Comparison of ENCODE assay signal across 9 cellular contexts in genomic region chr15:95669146-95669922, GRCh38.
DNase-seq lines count a peak whose midpoint lies in the region; ATAC-seq and TF ChIP-seq lines count a peak whose summit lies in the region.
"Had no signal": no experiment of that assay in that cellular context is flagged by ENCODE, and none has a peak within 500 bp of the region (broad histone marks: within the 10 kb centered on the region; RNA-seq: fewer than 3 reads in every experiment).

No MANE protein-coding gene starts in this region.

- no peaks in the 10 kb centered on the region for H3K9me3 Mint-ChIP-seq in GM23338
- no peaks in the 10 kb centered on the region for H3K9me3 Mint-ChIP-seq in activated T-helper 2 cell treated with anti-CD3 and anti-CD28 coated beads, Interferon-gamma antibody, Interleukin-2, Interleukin-4, amounts not matched to agents 10 μg/mL and 5 μg/mL and 100 μg/mL, durations not matched to agents 14 hours and 24 hours and 36 hours

- no peaks in the 10 kb centered on the region for H4K20me1 ChIP-seq in GM23338 (replicated peaks; ENCODE audit: insufficient read depth)

- no peaks in the 10 kb centered on the region for H3K9me2 ChIP-seq in GM23338 (ENCODE audit: insufficient read depth)

- intact Hi-C loops in activated T-helper 2 cell treated with anti-CD3 and anti-CD28 coated beads, Interferon-gamma antibody, Interleukin-2, Interleukin-4, amounts not matched to agents 10 μg/mL and 5 μg/mL and 100 μg/mL, durations not matched to agents 14 hours and 24 hours and 36 hours (cut with micrococcal nuclease): no loop called here

- no peak overlapping the region for H3K27ac ChIP-seq in GM23338 (ENCODE audit: low read depth)
- H3K27ac ChIP-seq in muscle layer of duodenum (ENCODE audit: low read length): peak overlapping the region; percentile 42

- H3K27ac Mint-ChIP-seq in GM23338: no peak overlapping the region
- H3K27ac Mint-ChIP-seq in activated T-helper 2 cell treated with anti-CD3 and anti-CD28 coated beads, Interferon-gamma antibody, Interleukin-2, Interleukin-4, amounts not matched to agents 10 μg/mL and 5 μg/mL and 100 μg/mL, durations not matched to agents 14 hours and 24 hours and 36 hours: no peak overlapping the region

- no peaks in the 10 kb centered on the region for H3K27me3 ChIP-seq in GM06990 (replicated peaks; ENCODE audit: control insufficient read depth, insufficient read depth, low read length)
- no peaks in the 10 kb centered on the region for H3K27me3 ChIP-seq in GM23338 (ENCODE audit: insufficient read depth)
- no peaks in the 10 kb centered on the region for H3K27me3 ChIP-seq in muscle layer of duodenum (ENCODE audit: low read depth, low read length)

- H3K4me1 ChIP-seq in GM23338 (ENCODE audit: insufficient read depth): peaks cover 4% of the 10 kb centered on the region
- peaks cover 0 to 7% of the 10 kb centered on the region in 2 donors for H3K4me1 ChIP-seq in muscle layer of duodenum (ENCODE audit: control insufficient read depth in 1 of 2, insufficient read depth in 2 of 2, low read length in 2 of 2)

- H3K79me2 ChIP-seq in GM23338 (replicated peaks; ENCODE audit: insufficient read depth): no peaks in the 10 kb centered on the region

- no peak overlapping the region for H3K4me3 Mint-ChIP-seq in GM23338
- peak overlapping the region; percentile 37 for H3K4me3 Mint-ChIP-seq in activated T-helper 2 cell treated with anti-CD3 and anti-CD28 coated beads, Interferon-gamma antibody, Interleukin-2, Interleukin-4, amounts not matched to agents 10 μg/mL and 5 μg/mL and 100 μg/mL, durations not matched to agents 14 hours and 24 hours and 36 hours (ENCODE audit: low read depth)

- no peaks in the 10 kb centered on the region for H3K9me3 ChIP-seq in muscle layer of duodenum (ENCODE audit: control insufficient read depth in 1 of 2, low read length in 2 of 2)

- peak; percentile 54; the same call in 2 of the 3 replicates for ATAC-seq in GM23338

- DNase-seq in GM06990 (ENCODE audit: extremely low read depth, insufficient read length): peak; percentile 21
- DNase-seq in GM23338 (ENCODE audit: low spot score): peak; percentile 12
- DNase-seq in activated T-helper 2 cell treated with anti-CD3 and anti-CD28 coated beads, Interferon-gamma antibody, Interleukin-2, Interleukin-4, amounts not matched to agents 10 μg/mL and 5 μg/mL and 100 μg/mL, durations not matched to agents 14 hours and 24 hours and 36 hours (ENCODE audit: low spot score): no peak
- no peak for DNase-seq in superior temporal gyrus (ENCODE audit: extremely low spot score)
- DNase-seq in stimulated activated CD4-positive, alpha-beta T cell treated with anti-CD3 and anti-CD28 coated beads, Interleukin-4, amount 100 ng/mL, for 24 hours: no peak
- DNase-seq in NCI-H69 (lab: John Stamatoyannopoulos, UW): no peak
- DNase-seq in midbrain (lab: John Stamatoyannopoulos, UW): no peak
- DNase-seq: stimulated activated CD4-positive, alpha-beta T cell treated with anti-CD3 and anti-CD28 coated beads, Interleukin-2, amount 100 ng/mL, for 48 hours had no signal

- H3K36me3 ChIP-seq in GM06990 (ENCODE audit: control insufficient read depth, insufficient read depth, low read length): no peaks in the 10 kb centered on the region
- H3K36me3 ChIP-seq in GM23338 (ENCODE audit: insufficient read depth): no peaks in the 10 kb centered on the region
- no peaks in the 10 kb centered on the region for H3K36me3 ChIP-seq in muscle layer of duodenum (ENCODE audit: control insufficient read depth in 1 of 2, insufficient read depth in 2 of 2, low read length in 2 of 2)

- H3K4me2 ChIP-seq in GM23338: no peak overlapping the region

- H3F3A ChIP-seq in GM23338 (replicated peaks; ENCODE audit: low read depth): no peaks in the 10 kb centered on the region

- peak overlapping the region; percentile 56 for H3K4me3 ChIP-seq in GM06990 (replicated peaks; ENCODE audit: low read depth, low read length)
- H3K4me3 ChIP-seq in GM23338: no peak overlapping the region
- H3K4me3 ChIP-seq in muscle layer of duodenum (ENCODE audit: low read depth in 1 of 2, low read length in 2 of 2): peak overlapping the region; percentile 25 to 45

- peaks cover 7% of the 10 kb centered on the region for H3K27me3 Mint-ChIP-seq in GM23338 (ENCODE audit: insufficient read depth, low read depth, poor library complexity)
- H3K27me3 Mint-ChIP-seq in activated T-helper 2 cell treated with anti-CD3 and anti-CD28 coated beads, Interferon-gamma antibody, Interleukin-2, Interleukin-4, amounts not matched to agents 10 μg/mL and 5 μg/mL and 100 μg/mL, durations not matched to agents 14 hours and 24 hours and 36 hours (ENCODE audit: low read depth): no peaks in the 10 kb centered on the region

- peaks cover 19% of the 10 kb centered on the region for H3K4me1 Mint-ChIP-seq in GM23338
- H3K4me1 Mint-ChIP-seq in activated T-helper 2 cell treated with anti-CD3 and anti-CD28 coated beads, Interferon-gamma antibody, Interleukin-2, Interleukin-4, amounts not matched to agents 10 μg/mL and 5 μg/mL and 100 μg/mL, durations not matched to agents 14 hours and 24 hours and 36 hours (ENCODE audit: low read depth): peaks cover 7% of the 10 kb centered on the region

- peak overlapping the region; percentile 61 for H2AFZ ChIP-seq in GM23338

- no peaks in the 10 kb centered on the region for H3K36me3 Mint-ChIP-seq in GM23338 (ENCODE audit: low read depth)
- H3K36me3 Mint-ChIP-seq in activated T-helper 2 cell treated with anti-CD3 and anti-CD28 coated beads, Interferon-gamma antibody, Interleukin-2, Interleukin-4, amounts not matched to agents 10 μg/mL and 5 μg/mL and 100 μg/mL, durations not matched to agents 14 hours and 24 hours and 36 hours (ENCODE audit: low read depth): no peaks in the 10 kb centered on the region

- TF ChIP-seq CTCF in GM06990 (IDR thresholded peaks at IDR 0.05; ENCODE audit: insufficient read depth, low read length, poor library complexity, severe bottlenecking) (no peak), GM23338 (conservative IDR thresholded peaks at IDR 0.05; ENCODE audit: low read depth in 2 of 2) (no peak)

TF ChIP-seq in GM23338, 12 proteins besides CTCF, POLR2A, EP300 and RAD21 (continues in another document):
- TF ChIP-seq EZH2 (IDR thresholded peaks at IDR 0.05; ENCODE audit: low read depth, unreplicated experiment) (no peak), ZNF331 (CRISPR knock-in tag; IDR thresholded peaks at IDR 0.05; ENCODE audit: low read depth) (no peak), POLR2AphosphoS5 (IDR thresholded peaks at IDR 0.05; ENCODE audit: low read depth) (no peak), EZH2phosphoT487 (IDR thresholded peaks at IDR 0.05; ENCODE audit: unreplicated experiment) (no peak), ZNF462 (CRISPR knock-in tag; IDR thresholded peaks at IDR 0.05) (no peak), CREB1 (CRISPR knock-in tag; IDR thresholded peaks at IDR 0.05; ENCODE audit: low read depth) (no peak)

Comparison
In these comparisons a context has a peak if more than half of its experiments do, and no peak if none do; other contexts are left out.
1. DNase-seq: peak in GM06990 (single experiment) and GM23338 (single experiment); none in activated T-helper 2 cell treated with anti-CD3 and anti-CD28 coated beads, Interferon-gamma antibody, Interleukin-2, Interleukin-4, amounts not matched to agents 10 μg/mL and 5 μg/mL and 100 μg/mL, durations not matched to agents 14 hours and 24 hours and 36 hours (single experiment), superior temporal gyrus (single experiment), stimulated activated CD4-positive, alpha-beta T cell treated with anti-CD3 and anti-CD28 coated beads, Interleukin-4, amount 100 ng/mL, for 24 hours (single experiment), NCI-H69 (single experiment) and midbrain (single experiment).